In the genomic region with DNA sequence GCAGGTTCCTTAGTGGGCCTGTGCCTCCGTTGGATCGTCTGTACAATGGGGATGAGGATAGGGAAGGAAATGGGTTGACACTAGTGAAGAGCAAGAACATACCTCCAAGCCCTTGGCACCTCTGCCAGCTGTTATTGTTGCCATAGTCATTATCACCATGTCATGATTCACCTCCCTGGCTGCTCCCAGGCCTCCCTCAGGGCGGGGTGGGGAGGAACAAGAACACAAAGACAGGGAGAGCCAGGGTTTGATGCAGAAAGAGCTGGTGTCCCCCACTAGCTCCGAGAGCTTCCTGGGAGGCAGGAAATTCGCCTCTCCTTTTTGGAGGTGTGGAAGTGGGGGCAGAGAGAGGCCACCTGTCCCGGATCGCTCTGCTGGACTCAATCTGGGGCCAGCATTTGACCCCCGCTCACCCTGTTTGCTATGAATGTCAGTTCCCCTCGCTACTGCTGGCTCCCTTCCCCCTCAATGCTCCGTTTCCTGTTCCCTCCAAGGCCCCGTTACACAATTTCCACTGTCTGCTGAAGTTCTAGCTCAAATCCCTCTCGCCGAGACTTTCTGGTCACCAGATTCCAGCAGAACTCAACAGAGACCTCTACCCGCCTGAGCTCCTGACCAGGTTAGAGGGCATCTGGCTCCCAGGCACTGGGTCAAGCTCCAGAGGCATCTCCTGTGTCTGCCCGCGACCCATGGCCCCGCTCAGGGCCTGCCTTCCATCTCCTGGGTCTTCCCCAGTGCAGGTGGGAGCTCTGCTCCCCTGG, we compare ENCODE assay signal across 9 cellular contexts. TPM values are rescaled to one million over a fixed set of nuclear protein-coding genes. Genes with fewer than 3 reads are reported as not detected.
DNase-seq lines count a peak whose midpoint lies in the region; ATAC-seq and TF ChIP-seq lines count a peak whose summit lies in the region.
"Had no signal": no experiment of that assay in that cellular context is flagged by ENCODE, and none has a peak within 500 bp of the region (broad histone marks: within the 10 kb centered on the region; RNA-seq: fewer than 3 reads in every experiment).

No MANE protein-coding gene starts in this region.

- H3K4me1 Mint-ChIP-seq in activated CD8-positive, alpha-beta memory T cell treated with anti-CD3 and anti-CD28 coated beads, Interleukin-2, amount 10 ng/mL, durations not matched to agents 7 days and 5 days, result no peaks in the 10 kb centered on the region
- H3K4me1 Mint-ChIP-seq: CD8-positive, alpha-beta memory T cell had no signal

- 63% methylated on average over 17 of the region's 17 CpGs; no CpG with 5 or more reads in 1 of the 2 donors for WGBS in transverse colon (ENCODE audit: low coverage in 1 of 2), 2 donors

- no peaks in the 10 kb centered on the region for H3K27me3 ChIP-seq in brain microvascular endothelial cell (replicated peaks)
- no peaks in the 10 kb centered on the region for H3K27me3 ChIP-seq in lower lobe of right lung (ENCODE audit: low read depth)
- H3K27me3 ChIP-seq in transverse colon, result no peaks in the 10 kb centered on the region
- no peaks in the 10 kb centered on the region for H3K27me3 ChIP-seq in BE2C

- H3K36me3 ChIP-seq in brain microvascular endothelial cell (replicated peaks) (peaks cover 5% of the 10 kb centered on the region), lower lobe of right lung (no peaks in the 10 kb centered on the region), transverse colon (no peaks in the 10 kb centered on the region), BE2C (no peaks in the 10 kb centered on the region; the same call in none of the 2 replicates)

- no peak for ATAC-seq in activated CD8-positive, alpha-beta memory T cell treated with anti-CD3 and anti-CD28 coated beads, Interleukin-2, amount 10 ng/mL, durations not matched to agents 7 days and 5 days
- ATAC-seq in lower lobe of right lung, result peak; percentile 64 to 72
- no peak for ATAC-seq in GM21447 (IDR thresholded peaks at IDR 0.05; ENCODE audit: unreplicated experiment)
- ATAC-seq in HG02973 (IDR thresholded peaks at IDR 0.05; ENCODE audit: unreplicated experiment), result no peak

- peak overlapping the region; percentile 12 for H3K27ac Mint-ChIP-seq in activated CD8-positive, alpha-beta memory T cell treated with anti-CD3 and anti-CD28 coated beads, Interleukin-2, amount 10 ng/mL, durations not matched to agents 7 days and 5 days

- no peak overlapping the region for H3K4me3 ChIP-seq in brain microvascular endothelial cell (ENCODE audit: low read depth, low read length)
- H3K4me3 ChIP-seq in lower lobe of right lung, result peak overlapping the region; percentile 20
- no peak overlapping the region for H3K4me3 ChIP-seq in transverse colon
- H3K4me3 ChIP-seq in BE2C (ENCODE audit: low read depth, low read length), result no peak overlapping the region

- intact Hi-C loops in lower lobe of right lung (cut with DNase I) (no loop called here), transverse colon (cut with DNase I; ENCODE audit: low total_unique reads) (no loop called here)

- in situ Hi-C loops in brain microvascular endothelial cell (cut with HindIII; ENCODE audit: low pct_ligation_motif_present, low sequenced_read_pairs), result no loop called here
- in situ Hi-C loops in transverse colon (cut with MboI; ENCODE audit: low pct_ligation_motif_present in 1 of 4, low pct_unique_long_range_greater_than_20kb in 1 of 4, low sequenced_read_pairs in 3 of 4), result no loop called here

- TF ChIP-seq EP300 in transverse colon (IDR thresholded peaks at IDR 0.05; ENCODE audit: low read depth), result no peak

- no peak for TF ChIP-seq CTCF in brain microvascular endothelial cell (IDR thresholded peaks at IDR 0.05; ENCODE audit: low read depth, low read length, missing control alignments)
- no peak for TF ChIP-seq CTCF in lower lobe of right lung (IDR thresholded peaks at IDR 0.05)
- no peak for TF ChIP-seq CTCF in transverse colon (IDR thresholded peaks at IDR 0.05)
- no peak for TF ChIP-seq CTCF in BE2C (IDR thresholded peaks at IDR 0.05; ENCODE audit: low read depth, low read length)

- H3K9me3 Mint-ChIP-seq in activated CD8-positive, alpha-beta memory T cell treated with anti-CD3 and anti-CD28 coated beads, Interleukin-2, amount 10 ng/mL, durations not matched to agents 7 days and 5 days (ENCODE audit: low read depth), result no peaks in the 10 kb centered on the region

- H3K9me3 ChIP-seq in lower lobe of right lung (no peaks in the 10 kb centered on the region), transverse colon (no peaks in the 10 kb centered on the region), BE2C (no peaks in the 10 kb centered on the region)

- CTCF ChIA-PET in activated CD8-positive, alpha-beta memory T cell treated with anti-CD3 and anti-CD28 coated beads, Interleukin-2, amount 10 ng/mL, durations not matched to agents 7 days and 5 days (lab: Charles Lee), result interaction anchor here (3.6 kb wide), 1 partner anchor 50 kb away, joined by 13 read pairs; no protein-coding TSS in a partner anchor

- no peaks in the 10 kb centered on the region for H3K36me3 Mint-ChIP-seq in activated CD8-positive, alpha-beta memory T cell treated with anti-CD3 and anti-CD28 coated beads, Interleukin-2, amount 10 ng/mL, durations not matched to agents 7 days and 5 days
- H3K36me3 Mint-ChIP-seq: CD8-positive, alpha-beta memory T cell had no signal

- H3K4me3 Mint-ChIP-seq in activated CD8-positive, alpha-beta memory T cell treated with anti-CD3 and anti-CD28 coated beads, Interleukin-2, amount 10 ng/mL, durations not matched to agents 7 days and 5 days, result no peak overlapping the region

- peaks cover 5% of the 10 kb centered on the region for H3K27me3 Mint-ChIP-seq in activated CD8-positive, alpha-beta memory T cell treated with anti-CD3 and anti-CD28 coated beads, Interleukin-2, amount 10 ng/mL, durations not matched to agents 7 days and 5 days

- TF ChIP-seq POLR2A in transverse colon (IDR thresholded peaks at IDR 0.05), result no peak

- H3K4me1 ChIP-seq in lower lobe of right lung, result peaks cover 67% of the 10 kb centered on the region
- H3K4me1 ChIP-seq in transverse colon, result peaks cover 19 to 56% (median 41%) of the 10 kb centered on the region in 4 donors
- H3K4me1 ChIP-seq in BE2C, result peaks cover 28% of the 10 kb centered on the region

- no peak for DNase-seq in activated CD8-positive, alpha-beta memory T cell treated with anti-CD3 and anti-CD28 coated beads, Interleukin-2, amount 10 ng/mL, durations not matched to agents 7 days and 5 days
- no peak for DNase-seq in activated CD8-positive, alpha-beta memory T cell treated with anti-CD3 and anti-CD28 coated beads, Interleukin-2, amount 50 U/mL, for 48 hours
- no peak for DNase-seq in brain microvascular endothelial cell
- DNase-seq in lower lobe of right lung, result peak; percentile 70
- DNase-seq in transverse colon, result peak; percentile 55
- no peak for DNase-seq in BE2C

- H3K27ac ChIP-seq in brain microvascular endothelial cell (peak overlapping the region; percentile 37), lower lobe of right lung (peak overlapping the region; percentile 80), transverse colon (peak overlapping the region; percentile 57 to 79 (median 74))

RNA-seq across cellular contexts. Expression of a gene that starts 9.1 kb away (rescaled TPM):
- 1 to 10 TPM; 1.7 to 2.9 TPM for total RNA-seq in activated CD8-positive, alpha-beta memory T cell treated with anti-CD3 and anti-CD28 coated beads, Interleukin-2, amount 10 ng/mL, durations not matched to agents 7 days and 5 days
- 260 TPM for total RNA-seq in lower lobe of right lung
- total RNA-seq in transverse colon, result 10 to 100 TPM; 32.2 to 70.7 (median 54.6) TPM
- polyA plus RNA-seq in BE2C (2012; ENCODE audit: insufficient read depth, insufficient read length, low read depth), result 93.4 TPM

RNA-seq across cellular contexts. Expression of a gene that starts 13.1 kb away (rescaled TPM):
- under 1 TPM in 1 of 2 experiments, not detected in 1; 0.29 TPM for total RNA-seq in activated CD8-positive, alpha-beta memory T cell treated with anti-CD3 and anti-CD28 coated beads, Interleukin-2, amount 10 ng/mL, durations not matched to agents 7 days and 5 days
- total RNA-seq in lower lobe of right lung, result 5.5 TPM
- 1 to 10 TPM; 1.8 to 3.0 (median 2.5) TPM for total RNA-seq in transverse colon
- polyA plus RNA-seq in BE2C (2012; ENCODE audit: insufficient read depth, insufficient read length, low read depth), result 0.62 TPM
- total RNA-seq: CD8-positive, alpha-beta memory T cell had no signal
- polyA plus RNA-seq: CD8-positive, alpha-beta memory T cell had no signal

Comparison
In these comparisons a context has a peak if more than half of its experiments do, and no peak if none do; other contexts are left out.
1. ATAC-seq: peak in lower lobe of right lung (2 of 2); none in activated CD8-positive, alpha-beta memory T cell treated with anti-CD3 and anti-CD28 coated beads, Interleukin-2, amount 10 ng/mL, durations not matched to agents 7 days and 5 days (single experiment), GM21447 (single experiment) and HG02973 (single experiment).
2. DNase-seq: peak in lower lobe of right lung (single experiment) and transverse colon (single experiment); none in activated CD8-positive, alpha-beta memory T cell treated with anti-CD3 and anti-CD28 coated beads, Interleukin-2, amount 10 ng/mL, durations not matched to agents 7 days and 5 days (single experiment), activated CD8-positive, alpha-beta memory T cell treated with anti-CD3 and anti-CD28 coated beads, Interleukin-2, amount 50 U/mL, for 48 hours (single experiment), brain microvascular endothelial cell (single experiment) and BE2C (single experiment).
3. RNA of a gene that starts 9.1 kb away (total RNA-seq): 260 TPM in lower lobe of right lung (single experiment) and 32.2 to 70.7 TPM in transverse colon; 1.7 to 2.9 TPM in activated CD8-positive, alpha-beta memory T cell treated with anti-CD3 and anti-CD28 coated beads, Interleukin-2, amount 10 ng/mL, durations not matched to agents 7 days and 5 days; every median in the first group is over 4 times any median in the second.
4. Peak in every context shown above with its lines, with median percentiles within 50 percentile points of each other: H3K27ac ChIP-seq.